11 cellular contexts compared by ENCODE assay signal in the genomic region with DNA sequence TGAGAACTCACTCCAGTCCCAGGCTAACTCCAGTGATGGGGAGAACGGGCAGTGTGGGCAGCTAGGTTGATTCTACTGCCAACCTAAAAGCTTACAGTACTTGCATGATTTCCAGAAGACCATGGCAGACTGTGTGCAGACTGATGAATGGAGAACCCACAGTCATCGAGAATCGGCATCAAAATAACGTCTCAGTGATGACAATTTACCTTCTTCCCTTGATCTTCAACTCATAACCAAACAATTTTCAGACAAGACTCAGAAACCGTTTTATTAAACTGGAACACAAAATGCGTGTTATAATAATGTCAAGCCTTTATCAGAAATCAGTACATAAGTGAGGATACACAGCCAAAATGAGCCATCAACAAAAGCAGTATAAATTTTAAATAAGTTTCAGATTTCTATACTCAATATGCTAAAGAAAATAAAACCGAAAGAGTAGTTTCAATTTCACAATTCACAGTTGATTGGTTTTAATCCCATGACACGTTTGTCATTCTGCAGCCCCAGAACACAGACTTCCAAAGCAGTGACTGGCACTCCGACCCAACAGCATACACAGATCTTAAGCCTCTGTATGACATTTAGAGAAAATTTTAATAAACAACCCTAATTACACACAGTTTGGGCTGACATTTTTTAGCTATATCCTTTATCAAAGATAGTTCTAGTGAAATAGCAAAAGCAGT. TPM values are rescaled to one million over a fixed set of nuclear protein-coding genes. Genes with fewer than 3 reads are reported as not detected.
DNase-seq lines count a peak whose midpoint lies in the region; ATAC-seq and TF ChIP-seq lines count a peak whose summit lies in the region.
"Had no signal": no experiment of that assay in that cellular context is flagged by ENCODE, and none has a peak within 500 bp of the region (broad histone marks: within the 10 kb centered on the region; RNA-seq: fewer than 3 reads in every experiment).

No MANE protein-coding gene starts in this region.

- no peaks in the 10 kb centered on the region for H3K79me2 ChIP-seq in PC-9 (ENCODE audit: low read depth)

- H3K36me3 Mint-ChIP-seq in Calu3 (ENCODE audit: insufficient read depth, unreplicated experiment) (no peaks in the 10 kb centered on the region), glutamatergic neuron (ENCODE audit: unreplicated experiment) (no peaks in the 10 kb centered on the region)

- H3K4me3 ChIP-seq in BLaER1 (peak overlapping the region; percentile 54), PC-9 (no peak overlapping the region)
- H3K4me3 ChIP-seq: K562 had no signal

- no peaks in the 10 kb centered on the region for H3K36me3 ChIP-seq in BLaER1
- H3K36me3 ChIP-seq in PC-9 (ENCODE audit: low read depth): no peaks in the 10 kb centered on the region
- H3K36me3 ChIP-seq: neutrophil had no signal

- DNase-seq in OCI-M1 (lab: John Stamatoyannopoulos, UW) (peak; percentile 70), Calu3 (no peak), NCI-H1930 (lab: John Stamatoyannopoulos, UW) (no peak), PC-9 (no peak), glutamatergic neuron (no peak)
- DNase-seq: DND-41 had no signal

- no peak overlapping the region for H3K27ac Mint-ChIP-seq in Calu3 (ENCODE audit: unreplicated experiment)
- H3K27ac Mint-ChIP-seq in glutamatergic neuron (ENCODE audit: unreplicated experiment): no peak overlapping the region

- POLR2A ChIA-PET in PC-9 (lab: Charles Lee; ENCODE audit: unreplicated experiment): no interaction called here

- H3K4me1 ChIP-seq in BLaER1 (peaks cover 71% of the 10 kb centered on the region), PC-9 (replicated peaks; ENCODE audit: insufficient read depth) (no peaks in the 10 kb centered on the region)

- H3K9ac ChIP-seq in BLaER1: peak overlapping the region; percentile 59; the same call in 1 of the 2 replicates

- peak; percentile 57 for ATAC-seq in GM19023 (IDR thresholded peaks at IDR 0.05; ENCODE audit: unreplicated experiment)
- ATAC-seq in HG02885 (IDR thresholded peaks at IDR 0.05; ENCODE audit: poor library complexity, unreplicated experiment): peak; percentile 56
- ATAC-seq: K562 had no signal

- H3K9me2 ChIP-seq in PC-9 (ENCODE audit: insufficient read depth): no peaks in the 10 kb centered on the region

- H3K9me3 ChIP-seq in BLaER1 (no peaks in the 10 kb centered on the region), PC-9 (ENCODE audit: insufficient read depth, low read depth) (no peaks in the 10 kb centered on the region)
- H3K9me3 ChIP-seq: neutrophil had no signal

- H2AFZ ChIP-seq in PC-9: no peak overlapping the region

- H3K4me1 Mint-ChIP-seq in Calu3 (ENCODE audit: low read depth, unreplicated experiment) (peaks cover 8% of the 10 kb centered on the region), glutamatergic neuron (ENCODE audit: low read depth, unreplicated experiment) (peaks cover 1% of the 10 kb centered on the region)

- CTCF ChIA-PET in Calu3 (lab: Charles Lee): interaction anchor here (0.7 to 1.1 kb wide), 2 partner anchors 193 to 299 kb away, joined by 3 to 4 read pairs; no protein-coding TSS in a partner anchor
- CTCF ChIA-PET in PC-9 (lab: Charles Lee): interaction anchor here (0.6 kb wide), 1 partner anchor 77 kb away, joined by 4 read pairs; no protein-coding TSS in a partner anchor

- H4K20me1 ChIP-seq in BLaER1 (no peaks in the 10 kb centered on the region), PC-9 (ENCODE audit: insufficient read depth) (no peaks in the 10 kb centered on the region)

- BruUV-seq in Calu3 (replicated peaks; lab: Mats Ljungman, UMichigan) (no TSS peak), PC-9 (replicated peaks; lab: Mats Ljungman, UMichigan) (no TSS peak)

- intact Hi-C loops in Calu3 (cut with micrococcal nuclease; ENCODE audit: unreplicated experiment): no loop called here
- intact Hi-C loops in PC-9 (cut with micrococcal nuclease; ENCODE audit: unreplicated experiment): loop anchor here (5.0 kb wide), 1 partner anchor 75 kb away; no protein-coding TSS in a partner anchor

- H3K27me3 Mint-ChIP-seq in Calu3 (ENCODE audit: unreplicated experiment) (no peaks in the 10 kb centered on the region), glutamatergic neuron (ENCODE audit: unreplicated experiment) (peaks cover 2% of the 10 kb centered on the region)

- H3K27ac ChIP-seq in BLaER1: peak overlapping the region; percentile 65
- no peak overlapping the region for H3K27ac ChIP-seq in PC-9
- H3K27ac ChIP-seq: neutrophil had no signal

- H3K4me3 Mint-ChIP-seq in Calu3 (ENCODE audit: low read depth, unreplicated experiment): no peak overlapping the region
- H3K4me3 Mint-ChIP-seq in glutamatergic neuron (ENCODE audit: unreplicated experiment): no peak overlapping the region

- TF ChIP-seq CTCF in Calu3 (IDR thresholded peaks at IDR 0.05; ENCODE audit: unreplicated experiment) (no peak), PC-9 (conservative IDR thresholded peaks at IDR 0.05) (no peak), glutamatergic neuron (IDR thresholded peaks at IDR 0.05; ENCODE audit: partially characterized antibody, unreplicated experiment) (no peak)

- no peaks in the 10 kb centered on the region for H3F3A ChIP-seq in PC-9 (ENCODE audit: insufficient read depth, low read depth)

- no peaks in the 10 kb centered on the region for H3K9me3 Mint-ChIP-seq in Calu3 (ENCODE audit: low read depth, unreplicated experiment)
- no peaks in the 10 kb centered on the region for H3K9me3 Mint-ChIP-seq in glutamatergic neuron (ENCODE audit: unreplicated experiment)

- no peaks in the 10 kb centered on the region for H3K27me3 ChIP-seq in BLaER1
- no peaks in the 10 kb centered on the region for H3K27me3 ChIP-seq in PC-9 (ENCODE audit: insufficient read depth, low read depth)
- H3K27me3 ChIP-seq: neutrophil had no signal

- H3K4me2 ChIP-seq in BLaER1: peak overlapping the region; percentile 78
- H3K4me2 ChIP-seq in PC-9: no peak overlapping the region

RNA-seq across cellular contexts. Expression of gene ZMAT3, which starts 54.5 kb away (rescaled TPM):
- total RNA-seq in Calu3 (2022): 10.5 and 12.1 TPM in 2 replicates
- 5.9 and 7.2 TPM in 2 replicates for total RNA-seq in PC-9 (2021)
- 14.0 TPM for total RNA-seq in glutamatergic neuron (ENCODE audit: unreplicated experiment)
